ENCODE assay signal across 8 cellular contexts in the genomic region with DNA sequence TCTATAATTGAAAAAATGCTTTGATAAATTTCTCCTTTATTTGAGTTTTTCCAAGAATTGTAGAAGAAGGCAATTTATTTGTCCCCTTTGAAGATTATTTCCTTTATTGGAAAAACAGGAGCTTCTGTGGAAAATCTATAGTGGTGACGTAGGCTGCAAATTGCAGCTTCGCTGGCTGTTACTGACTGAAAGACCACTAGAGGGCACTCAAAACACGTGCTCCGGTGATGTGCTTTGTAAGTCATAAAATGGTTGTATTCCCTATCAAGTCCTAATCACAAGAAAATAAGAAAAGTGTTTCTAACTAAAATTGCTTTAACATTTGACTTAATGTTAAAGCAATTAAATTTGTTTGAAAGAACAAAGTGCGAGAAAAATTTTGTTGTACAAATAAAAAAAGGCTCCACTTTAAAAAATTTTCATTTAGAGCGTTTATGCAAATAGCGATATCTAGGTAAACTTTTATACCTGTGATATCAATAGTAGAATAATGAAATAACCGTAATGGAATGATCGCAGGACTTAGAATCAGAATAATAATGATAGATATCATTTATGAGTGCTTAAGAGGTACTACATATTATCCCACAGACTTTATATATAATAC.
DNase-seq lines count a peak whose midpoint lies in the region; ATAC-seq and TF ChIP-seq lines count a peak whose summit lies in the region.

No MANE protein-coding gene starts in this region.

- TF ChIP-seq CTCF in ascending aorta (IDR thresholded peaks at IDR 0.05) (peak in 2 of 3 experiments; percentile 66 to 74), spleen (IDR thresholded peaks at IDR 0.05 in 8 of 11, conservative IDR thresholded peaks at IDR 0.05 in 3 of 11) (peak in 10 of 11 experiments; percentile 27 to 87 (median 68))

- H3K4me3 ChIP-seq in ascending aorta (no peak overlapping the region), spleen (no peak overlapping the region)

- H3K27ac ChIP-seq in ascending aorta: no peak overlapping the region
- no peak overlapping the region for H3K27ac ChIP-seq in spleen

- DNase-seq in ELF-1 (ENCODE audit: low read depth, low spot score) (peak; percentile 69), NCI-H524 treated with DMSO at 0.1 percent for 48 hours (lab: John Stamatoyannopoulos, UW) (peak; percentile 4), ascending aorta (ENCODE audit: low spot score in 2 of 2) (peak in 1 of 2 donors; percentile 66), hypothalamus (lab: John Stamatoyannopoulos, UW) (peak in 31 of 51 donors; percentile 0 to 58 (median 20)), spleen (no peak)
- no peak for DNase-seq in activated CD4-positive, CD25-positive, alpha-beta regulatory T cell (lab: John Stamatoyannopoulos, UW)

- H3K9me3 ChIP-seq in ascending aorta: no peaks in the 10 kb centered on the region
- peaks cover 0 to 3% (median 0%) of the 10 kb centered on the region in 8 donors for H3K9me3 ChIP-seq in spleen

- 43 to 45% (median 45%) methylated on average over 9 of the region's 9 CpGs for WGBS in spleen, 5 donors

- H3K4me1 ChIP-seq in ascending aorta (no peaks in the 10 kb centered on the region), spleen (peaks cover 0 to 4% (median 0%) of the 10 kb centered on the region in 6 donors)

- no peak for TF ChIP-seq POLR2A in spleen (IDR thresholded peaks at IDR 0.05)

- no peaks in the 10 kb centered on the region for H3K36me3 ChIP-seq in ascending aorta
- no peaks in the 10 kb centered on the region for H3K36me3 ChIP-seq in spleen

- intact Hi-C loops in ascending aorta (cut with DNase I) (no loop called here), spleen (cut with DNase I; ENCODE audit: low total_unique reads) (no loop called here)

- ATAC-seq in GM19438 (IDR thresholded peaks at IDR 0.05; ENCODE audit: low read depth, unreplicated experiment): peak; percentile 75
- ATAC-seq in HG03354 (IDR thresholded peaks at IDR 0.05; ENCODE audit: poor library complexity, severe bottlenecking, unreplicated experiment): peak; percentile 95

- H3K27me3 ChIP-seq in ascending aorta (no peaks in the 10 kb centered on the region), spleen (replicated peaks in 1 of 7) (no peaks in the 10 kb centered on the region)

Comparison
In these comparisons a context has a peak if more than half of its experiments do, and no peak if none do; other contexts are left out.
1. DNase-seq: peak in ELF-1 (single experiment), NCI-H524 treated with DMSO at 0.1 percent for 48 hours (single experiment) and hypothalamus (31 of 51); none in spleen (single experiment) and activated CD4-positive, CD25-positive, alpha-beta regulatory T cell (0 of 4).